20 cellular contexts compared by ENCODE assay signal in the genomic region with DNA sequence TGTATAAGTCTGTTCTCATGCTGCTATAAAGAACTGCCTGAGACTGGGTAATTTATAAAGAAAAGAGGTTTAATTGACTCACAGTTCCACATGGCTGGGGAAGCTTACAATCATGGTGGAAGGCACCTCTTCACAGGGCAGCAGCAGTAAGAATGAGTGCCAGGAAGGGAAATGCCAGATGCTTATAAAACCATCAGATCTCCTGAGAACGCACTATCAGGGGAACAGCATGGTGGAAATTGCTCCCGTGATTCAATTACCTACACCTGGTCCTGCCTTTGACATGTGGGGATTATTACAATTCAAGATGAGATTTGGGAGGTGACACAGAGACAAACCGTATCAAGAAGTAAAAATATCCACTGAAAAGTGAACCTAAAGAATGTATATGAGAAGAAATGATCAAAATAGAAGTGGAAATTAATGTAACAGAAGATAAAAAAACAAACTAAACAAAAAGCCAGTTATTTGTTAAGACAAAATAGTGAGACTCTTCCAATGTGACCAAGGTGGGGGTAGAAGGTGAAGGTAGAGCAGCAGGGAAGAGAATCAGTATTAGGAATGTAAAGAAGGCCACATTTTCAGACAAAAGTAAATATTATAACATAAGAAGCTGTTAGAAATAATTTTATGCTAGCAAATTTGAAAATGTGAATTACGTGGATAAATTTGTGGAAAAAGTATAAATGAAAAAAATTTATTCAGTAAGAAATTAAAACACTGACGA.
DNase-seq lines count a peak whose midpoint lies in the region; ATAC-seq, FAIRE-seq and TF ChIP-seq lines count a peak whose summit lies in the region.
"Had no signal": no experiment of that assay in that cellular context is flagged by ENCODE, and none has a peak within 500 bp of the region (broad histone marks: within the 10 kb centered on the region; RNA-seq: fewer than 3 reads in every experiment).

No MANE protein-coding gene starts in this region.

- no peaks in the 10 kb centered on the region for H3K9me2 ChIP-seq in GM23338 (ENCODE audit: insufficient read depth)

- FAIRE-seq in astrocyte (lab: Jason Lieb, UNC): no peak

- no peaks in the 10 kb centered on the region for H3K9me3 Mint-ChIP-seq in GM23338
- H3K9me3 Mint-ChIP-seq in astrocyte (ENCODE audit: unreplicated experiment): no peaks in the 10 kb centered on the region
- H3K9me3 Mint-ChIP-seq in neural crest cell: no peaks in the 10 kb centered on the region

- DNase-seq in GM23338 (ENCODE audit: low spot score) (peak; percentile 2), NCI-H187 treated with DMSO at 0.1 percent for 48 hours (lab: John Stamatoyannopoulos, UW) (peak; percentile 11), astrocyte (ENCODE audit: low read depth) (no peak), neural crest cell (ENCODE audit: low read depth, low spot score) (no peak), mucosa of gallbladder (ENCODE audit: low spot score) (no peak), NCI-H1417 treated with DMSO at 0.1 percent for 48 hours (lab: John Stamatoyannopoulos, UW) (no peak), spleen (no peak)
- DNase-seq: activated CD4-positive, alpha-beta T cell treated with anti-CD3 and anti-CD28 coated beads for 48 hours; activated effector memory CD4-positive, alpha-beta T cell treated with anti-CD3 and anti-CD28 coated beads, Interleukin-2, amount 50 U/mL, for 16 hours; effector memory CD8-positive, alpha-beta T cell; GOT3; head of caudate nucleus; kidney; MV-4-11; natural killer cell; NK-92 treated with Interleukin-12 subunit alpha and Interleukin-12 subunit beta, amount 100 ng/mL, for 24 hours had no signal

- H3K4me1 ChIP-seq in GM23338 (ENCODE audit: insufficient read depth) (peaks cover 6% of the 10 kb centered on the region), astrocyte (ENCODE audit: insufficient read depth, low read length) (no peaks in the 10 kb centered on the region), spleen (no peaks in the 10 kb centered on the region)
- H3K4me1 ChIP-seq: Caco-2 had no signal

- H3K9me3 ChIP-seq in astrocyte (ENCODE audit: insufficient read depth, low read depth, low read length) (no peaks in the 10 kb centered on the region), spleen (peaks cover 0 to 2% (median 0%) of the 10 kb centered on the region in 8 donors)
- H3K9me3 ChIP-seq: Caco-2 had no signal

- WGBS in spleen, 5 donors: 75 to 86% (median 80%) methylated on average over 5 of the region's 5 CpGs

- peak; percentile 65 for ATAC-seq in GM23338
- ATAC-seq: effector memory CD8-positive, alpha-beta T cell; natural killer cell had no signal

- H3K4me2 ChIP-seq in GM23338 (peak overlapping the region; percentile 83), astrocyte (ENCODE audit: low read length) (no peak overlapping the region)

- H3K36me3 ChIP-seq in GM23338 (ENCODE audit: insufficient read depth) (no peaks in the 10 kb centered on the region), astrocyte (ENCODE audit: insufficient read depth, low read length) (no peaks in the 10 kb centered on the region), spleen (no peaks in the 10 kb centered on the region)

- H4K20me1 ChIP-seq in GM23338 (replicated peaks; ENCODE audit: insufficient read depth) (no peaks in the 10 kb centered on the region), astrocyte (ENCODE audit: insufficient read depth, low read length) (no peaks in the 10 kb centered on the region)

- TF ChIP-seq CTCF in GM23338 (conservative IDR thresholded peaks at IDR 0.05; ENCODE audit: low read depth in 2 of 2) (no peak), astrocyte (IDR thresholded peaks at IDR 0.05; ENCODE audit: insufficient read depth, low read depth, low read length) (no peak), neural crest cell (conservative IDR thresholded peaks at IDR 0.05) (no peak), spleen (IDR thresholded peaks at IDR 0.05 in 8 of 11, conservative IDR thresholded peaks at IDR 0.05 in 3 of 11) (no peak)

- H3K4me3 ChIP-seq in GM23338 (peak overlapping the region; percentile 67), astrocyte (ENCODE audit: insufficient read depth, low read depth, low read length) (no peak overlapping the region), spleen (no peak overlapping the region)

- no peaks in the 10 kb centered on the region for H3F3A ChIP-seq in GM23338 (replicated peaks; ENCODE audit: low read depth)

- H3K27me3 ChIP-seq in GM23338 (ENCODE audit: insufficient read depth) (no peaks in the 10 kb centered on the region), astrocyte (ENCODE audit: insufficient read depth, low read length) (no peaks in the 10 kb centered on the region), spleen (replicated peaks in 1 of 7) (no peaks in the 10 kb centered on the region)

- H3K27ac Mint-ChIP-seq in GM23338 (0 out of 2 replicates have a peak overlapping the region, but pooled peaks have one; percentile 13), astrocyte (ENCODE audit: unreplicated experiment) (no peak overlapping the region), neural crest cell (ENCODE audit: unreplicated experiment) (no peak overlapping the region)
- H3K27ac Mint-ChIP-seq: effector memory CD8-positive, alpha-beta T cell; IgD-negative memory B cell; memory B cell; natural killer cell had no signal

- no peaks in the 10 kb centered on the region for H3K79me2 ChIP-seq in GM23338 (replicated peaks; ENCODE audit: insufficient read depth)
- no peaks in the 10 kb centered on the region for H3K79me2 ChIP-seq in astrocyte (ENCODE audit: insufficient read depth, low read length)

- H3K36me3 Mint-ChIP-seq in GM23338 (ENCODE audit: low read depth) (no peaks in the 10 kb centered on the region; the same call in 2 of the 3 replicates), astrocyte (ENCODE audit: low read depth, unreplicated experiment) (no peaks in the 10 kb centered on the region), neural crest cell (ENCODE audit: low read depth) (peaks cover 4% of the 10 kb centered on the region)
- H3K36me3 Mint-ChIP-seq: IgD-negative memory B cell, memory B cell had no signal

- H3K27me3 Mint-ChIP-seq in GM23338 (ENCODE audit: insufficient read depth, low read depth, poor library complexity) (no peaks in the 10 kb centered on the region), astrocyte (ENCODE audit: low read depth, unreplicated experiment) (no peaks in the 10 kb centered on the region), neural crest cell (ENCODE audit: low read depth) (no peaks in the 10 kb centered on the region)
- H3K27me3 Mint-ChIP-seq: central memory CD8-positive, alpha-beta T cell; effector memory CD8-positive, alpha-beta T cell; IgD-negative memory B cell; memory B cell had no signal

- H3K4me1 Mint-ChIP-seq in GM23338 (peaks cover 10% of the 10 kb centered on the region), astrocyte (ENCODE audit: low read depth, unreplicated experiment) (no peaks in the 10 kb centered on the region), neural crest cell (peaks cover 9% of the 10 kb centered on the region)
- H3K4me1 Mint-ChIP-seq: central memory CD8-positive, alpha-beta T cell; IgD-negative memory B cell; memory B cell; natural killer cell had no signal

- no peak for TF ChIP-seq POLR2A in spleen (IDR thresholded peaks at IDR 0.05)

- no peak overlapping the region for H3K9ac ChIP-seq in astrocyte (ENCODE audit: low read length)

- peak overlapping the region; percentile 97; the same call in 1 of the 2 replicates for H2AFZ ChIP-seq in GM23338
- no peak overlapping the region for H2AFZ ChIP-seq in astrocyte (ENCODE audit: low read depth, low read length)

- intact Hi-C loops in spleen (cut with DNase I; ENCODE audit: low total_unique reads): no loop called here

- H3K27ac ChIP-seq in GM23338 (ENCODE audit: low read depth) (no peak overlapping the region), astrocyte (ENCODE audit: low read depth, low read length) (no peak overlapping the region), spleen (no peak overlapping the region)

- H3K4me3 Mint-ChIP-seq in GM23338 (peak overlapping the region; percentile 66), astrocyte (ENCODE audit: unreplicated experiment) (peak overlapping the region; percentile 9), neural crest cell (peak overlapping the region; percentile 38)
- H3K4me3 Mint-ChIP-seq: central memory CD8-positive, alpha-beta T cell; effector memory CD8-positive, alpha-beta T cell; IgD-negative memory B cell; memory B cell; natural killer cell had no signal

TF ChIP-seq in GM23338, 12 proteins besides CTCF, POLR2A, EP300 and RAD21 (continues in another document):
- TF ChIP-seq ZNF331 (CRISPR knock-in tag; IDR thresholded peaks at IDR 0.05; ENCODE audit: low read depth): no peak
- no peak for TF ChIP-seq STAT1 (IDR thresholded peaks at IDR 0.05; ENCODE audit: unreplicated experiment)
- TF ChIP-seq, protein P1, sequence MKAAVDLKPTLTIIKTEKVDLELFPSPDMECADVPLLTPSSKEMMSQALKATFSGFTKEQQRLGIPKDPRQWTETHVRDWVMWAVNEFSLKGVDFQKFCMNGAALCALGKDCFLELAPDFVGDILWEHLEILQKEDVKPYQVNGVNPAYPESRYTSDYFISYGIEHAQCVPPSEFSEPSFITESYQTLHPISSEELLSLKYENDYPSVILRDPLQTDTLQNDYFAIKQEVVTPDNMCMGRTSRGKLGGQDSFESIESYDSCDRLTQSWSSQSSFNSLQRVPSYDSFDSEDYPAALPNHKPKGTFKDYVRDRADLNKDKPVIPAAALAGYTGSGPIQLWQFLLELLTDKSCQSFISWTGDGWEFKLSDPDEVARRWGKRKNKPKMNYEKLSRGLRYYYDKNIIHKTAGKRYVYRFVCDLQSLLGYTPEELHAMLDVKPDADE (IDR thresholded peaks at IDR 0.05): no peak
- no peak for TF ChIP-seq NANOG (IDR thresholded peaks at IDR 0.05; ENCODE audit: borderline replicate concordance)
- TF ChIP-seq CREB1 (CRISPR knock-in tag; IDR thresholded peaks at IDR 0.05; ENCODE audit: low read depth): no peak
- no peak for TF ChIP-seq POLR2AphosphoS5 (IDR thresholded peaks at IDR 0.05; ENCODE audit: low read depth)

Comparison
In these comparisons a context has a peak if more than half of its experiments do, and no peak if none do; other contexts are left out.
1. DNase-seq: peak in GM23338 (single experiment) and NCI-H187 treated with DMSO at 0.1 percent for 48 hours (single experiment); none in astrocyte (single experiment), neural crest cell (single experiment), mucosa of gallbladder (single experiment), NCI-H1417 treated with DMSO at 0.1 percent for 48 hours (single experiment) and spleen (single experiment).
2. H3K4me3 Mint-ChIP-seq: peak in every context shown above with its lines; median percentile 66 in GM23338; 38 in neural crest cell; 9 in astrocyte.